Comparison of ENCODE assay signal across 8 cellular contexts in the genomic region with DNA sequence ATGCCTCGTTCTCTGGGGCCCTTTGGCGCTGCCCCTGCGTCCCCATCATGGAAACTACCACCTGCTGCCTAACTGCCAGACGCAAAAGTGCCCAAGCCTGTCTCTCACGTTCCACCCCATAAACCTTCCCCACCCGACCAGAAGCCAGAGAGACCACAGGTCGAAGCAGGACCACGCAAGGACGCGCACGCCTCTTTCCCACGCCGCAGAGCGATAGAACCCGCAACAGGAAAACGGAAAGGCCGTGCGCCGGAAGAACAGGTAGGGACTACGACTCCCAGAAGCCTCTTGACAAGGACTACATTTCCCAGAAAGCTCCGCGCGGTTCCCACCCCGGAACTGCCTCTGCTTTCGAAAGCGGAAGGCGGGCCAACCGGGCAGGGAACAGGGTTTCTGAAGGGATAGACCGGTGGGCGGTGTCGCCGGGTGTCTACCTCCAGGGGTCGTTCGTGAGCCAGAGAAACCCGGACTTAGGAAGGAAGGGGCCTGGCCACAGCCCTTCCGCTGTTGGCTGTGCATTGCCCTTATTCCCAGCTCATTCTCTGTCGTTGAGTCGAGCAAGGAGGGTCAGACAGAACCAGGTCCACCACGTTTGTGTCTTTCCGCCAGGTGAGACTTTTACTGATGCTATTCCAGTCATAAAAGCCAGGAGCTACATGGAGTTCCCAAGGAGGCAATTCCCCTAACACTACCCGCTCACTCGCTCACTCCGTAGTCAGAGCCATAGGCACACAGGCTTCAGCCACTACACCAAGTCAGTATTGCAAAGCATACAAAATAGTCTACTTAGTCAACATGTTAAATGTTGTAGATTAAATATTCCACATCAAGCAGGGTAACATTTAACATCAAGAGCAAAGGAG. TPM values are rescaled to one million over a fixed set of nuclear protein-coding genes. Genes with fewer than 3 reads are reported as not detected.
A peak's percentile ranks its signal among the peaks of the same experiment; 100 is the strongest.
DNase-seq lines count a peak whose midpoint lies in the region; ATAC-seq and TF ChIP-seq lines count a peak whose summit lies in the region.

No MANE protein-coding gene starts in this region.

- ATAC-seq in GM18907 (IDR thresholded peaks at IDR 0.05; ENCODE audit: unreplicated experiment) (peak; percentile 99), HG03159 (IDR thresholded peaks at IDR 0.05; ENCODE audit: unreplicated experiment) (peak; percentile 99), WTC11 (peak; percentile 94)

- H3K27ac Mint-ChIP-seq in WTC11, result peak overlapping the region; percentile 87

- peaks cover 4% of the 10 kb centered on the region for H3K9me3 Mint-ChIP-seq in WTC11

- peak; percentile 82 for TF ChIP-seq CTCF in AG09309 (IDR thresholded peaks at IDR 0.05; ENCODE audit: control insufficient read depth, insufficient read depth, low read depth, low read length, missing control alignments)
- TF ChIP-seq CTCF in WTC11 (IDR thresholded peaks at IDR 0.05), result peak; percentile 43

- POLR2A ChIA-PET in WTC11 (lab: Charles Lee), result interaction anchor here (0.6 to 1.2 kb wide), 3 partner anchors 57 to 479 kb away, joined by 3 to 4 read pairs (median 4); a partner anchor contains a TSS

- peaks cover 22% of the 10 kb centered on the region for H3K4me1 Mint-ChIP-seq in WTC11

- peaks cover 21% of the 10 kb centered on the region for H3K27me3 Mint-ChIP-seq in WTC11 (ENCODE audit: low read depth)

- DNase-seq in AG09309 (ENCODE audit: low read depth), result peak; percentile 91
- DNase-seq in NCI-H2227 (lab: John Stamatoyannopoulos, UW; ENCODE audit: unreplicated experiment), result peak; percentile 95
- peak; percentile 100 for DNase-seq in WTC11 (ENCODE audit: low spot score)
- peak; percentile 97 for DNase-seq in central memory CD4-positive, alpha-beta T cell
- DNase-seq in iris pigment epithelial cell (ENCODE audit: low read depth), result peak; percentile 98
- peak; percentile 96 for DNase-seq in stimulated activated CD4-positive, alpha-beta T cell treated with anti-CD3 and anti-CD28 coated beads, Interleukin-12 subunit alpha, Interleukin-12 subunit beta, amount 100 ng/mL, for 4 hours

- no peaks in the 10 kb centered on the region for H3K36me3 Mint-ChIP-seq in WTC11

- H3K4me3 Mint-ChIP-seq in WTC11, result peak overlapping the region; percentile 94

- H3K4me3 ChIP-seq in AG09309 (ENCODE audit: control insufficient read depth, low read depth, low read length), result peak overlapping the region; percentile 80

- CTCF ChIA-PET in WTC11 (lab: Charles Lee), result interaction anchor here (0.6 to 5.5 kb wide), 39 partner anchors 9 to 333 kb away, joined by 3 to 119 read pairs (median 5); a partner anchor contains a TSS

TF ChIP-seq in WTC11, 78 proteins besides CTCF, POLR2A, EP300 and RAD21 (continues in another document):
- TF ChIP-seq RORB (CRISPR knock-in tag; IDR thresholded peaks at IDR 0.05) (no peak), CREM (CRISPR knock-in tag; IDR thresholded peaks at IDR 0.05) (peak; percentile 28; the same call in 1 of the 2 replicates), JAZF1 (CRISPR knock-in tag; IDR thresholded peaks at IDR 0.05) (no peak), ZNF423 (CRISPR knock-in tag; IDR thresholded peaks at IDR 0.05) (peak; percentile 54; the same call in 1 of the 2 replicates), SMAD3 (CRISPR knock-in tag; IDR thresholded peaks at IDR 0.05; ENCODE audit: borderline replicate concordance) (peak; percentile 53; the same call in 1 of the 2 replicates), HMGA2 (CRISPR knock-in tag; IDR thresholded peaks at IDR 0.05) (0 out of 2 replicates have a peak, but pooled peaks have one; percentile 5), ESRRA (CRISPR knock-in tag; IDR thresholded peaks at IDR 0.05; ENCODE audit: borderline replicate concordance) (0 out of 2 replicates have a peak, but pooled peaks have one; percentile 37)
- TF ChIP-seq, protein P1, sequence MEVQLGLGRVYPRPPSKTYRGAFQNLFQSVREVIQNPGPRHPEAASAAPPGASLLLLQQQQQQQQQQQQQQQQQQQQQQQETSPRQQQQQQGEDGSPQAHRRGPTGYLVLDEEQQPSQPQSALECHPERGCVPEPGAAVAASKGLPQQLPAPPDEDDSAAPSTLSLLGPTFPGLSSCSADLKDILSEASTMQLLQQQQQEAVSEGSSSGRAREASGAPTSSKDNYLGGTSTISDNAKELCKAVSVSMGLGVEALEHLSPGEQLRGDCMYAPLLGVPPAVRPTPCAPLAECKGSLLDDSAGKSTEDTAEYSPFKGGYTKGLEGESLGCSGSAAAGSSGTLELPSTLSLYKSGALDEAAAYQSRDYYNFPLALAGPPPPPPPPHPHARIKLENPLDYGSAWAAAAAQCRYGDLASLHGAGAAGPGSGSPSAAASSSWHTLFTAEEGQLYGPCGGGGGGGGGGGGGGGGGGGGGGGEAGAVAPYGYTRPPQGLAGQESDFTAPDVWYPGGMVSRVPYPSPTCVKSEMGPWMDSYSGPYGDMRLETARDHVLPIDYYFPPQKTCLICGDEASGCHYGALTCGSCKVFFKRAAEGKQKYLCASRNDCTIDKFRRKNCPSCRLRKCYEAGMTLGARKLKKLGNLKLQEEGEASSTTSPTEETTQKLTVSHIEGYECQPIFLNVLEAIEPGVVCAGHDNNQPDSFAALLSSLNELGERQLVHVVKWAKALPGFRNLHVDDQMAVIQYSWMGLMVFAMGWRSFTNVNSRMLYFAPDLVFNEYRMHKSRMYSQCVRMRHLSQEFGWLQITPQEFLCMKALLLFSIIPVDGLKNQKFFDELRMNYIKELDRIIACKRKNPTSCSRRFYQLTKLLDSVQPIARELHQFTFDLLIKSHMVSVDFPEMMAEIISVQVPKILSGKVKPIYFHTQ (CRISPR knock-in tag; IDR thresholded peaks at IDR 0.05), result no peak
- TF ChIP-seq, protein P2, sequence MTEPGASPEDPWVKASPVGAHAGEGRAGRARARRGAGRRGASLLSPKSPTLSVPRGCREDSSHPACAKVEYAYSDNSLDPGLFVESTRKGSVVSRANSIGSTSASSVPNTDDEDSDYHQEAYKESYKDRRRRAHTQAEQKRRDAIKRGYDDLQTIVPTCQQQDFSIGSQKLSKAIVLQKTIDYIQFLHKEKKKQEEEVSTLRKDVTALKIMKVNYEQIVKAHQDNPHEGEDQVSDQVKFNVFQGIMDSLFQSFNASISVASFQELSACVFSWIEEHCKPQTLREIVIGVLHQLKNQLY (CRISPR knock-in tag; IDR thresholded peaks at IDR 0.05), result no peak
- TF ChIP-seq, protein P3, sequence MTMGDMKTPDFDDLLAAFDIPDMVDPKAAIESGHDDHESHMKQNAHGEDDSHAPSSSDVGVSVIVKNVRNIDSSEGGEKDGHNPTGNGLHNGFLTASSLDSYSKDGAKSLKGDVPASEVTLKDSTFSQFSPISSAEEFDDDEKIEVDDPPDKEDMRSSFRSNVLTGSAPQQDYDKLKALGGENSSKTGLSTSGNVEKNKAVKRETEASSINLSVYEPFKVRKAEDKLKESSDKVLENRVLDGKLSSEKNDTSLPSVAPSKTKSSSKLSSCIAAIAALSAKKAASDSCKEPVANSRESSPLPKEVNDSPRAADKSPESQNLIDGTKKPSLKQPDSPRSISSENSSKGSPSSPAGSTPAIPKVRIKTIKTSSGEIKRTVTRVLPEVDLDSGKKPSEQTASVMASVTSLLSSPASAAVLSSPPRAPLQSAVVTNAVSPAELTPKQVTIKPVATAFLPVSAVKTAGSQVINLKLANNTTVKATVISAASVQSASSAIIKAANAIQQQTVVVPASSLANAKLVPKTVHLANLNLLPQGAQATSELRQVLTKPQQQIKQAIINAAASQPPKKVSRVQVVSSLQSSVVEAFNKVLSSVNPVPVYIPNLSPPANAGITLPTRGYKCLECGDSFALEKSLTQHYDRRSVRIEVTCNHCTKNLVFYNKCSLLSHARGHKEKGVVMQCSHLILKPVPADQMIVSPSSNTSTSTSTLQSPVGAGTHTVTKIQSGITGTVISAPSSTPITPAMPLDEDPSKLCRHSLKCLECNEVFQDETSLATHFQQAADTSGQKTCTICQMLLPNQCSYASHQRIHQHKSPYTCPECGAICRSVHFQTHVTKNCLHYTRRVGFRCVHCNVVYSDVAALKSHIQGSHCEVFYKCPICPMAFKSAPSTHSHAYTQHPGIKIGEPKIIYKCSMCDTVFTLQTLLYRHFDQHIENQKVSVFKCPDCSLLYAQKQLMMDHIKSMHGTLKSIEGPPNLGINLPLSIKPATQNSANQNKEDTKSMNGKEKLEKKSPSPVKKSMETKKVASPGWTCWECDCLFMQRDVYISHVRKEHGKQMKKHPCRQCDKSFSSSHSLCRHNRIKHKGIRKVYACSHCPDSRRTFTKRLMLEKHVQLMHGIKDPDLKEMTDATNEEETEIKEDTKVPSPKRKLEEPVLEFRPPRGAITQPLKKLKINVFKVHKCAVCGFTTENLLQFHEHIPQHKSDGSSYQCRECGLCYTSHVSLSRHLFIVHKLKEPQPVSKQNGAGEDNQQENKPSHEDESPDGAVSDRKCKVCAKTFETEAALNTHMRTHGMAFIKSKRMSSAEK (CRISPR knock-in tag; IDR thresholded peaks at IDR 0.05; ENCODE audit: borderline replicate concordance), result no peak
- TF ChIP-seq, protein P4, sequence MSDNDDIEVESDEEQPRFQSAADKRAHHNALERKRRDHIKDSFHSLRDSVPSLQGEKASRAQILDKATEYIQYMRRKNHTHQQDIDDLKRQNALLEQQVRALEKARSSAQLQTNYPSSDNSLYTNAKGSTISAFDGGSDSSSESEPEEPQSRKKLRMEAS (CRISPR knock-in tag; IDR thresholded peaks at IDR 0.05), result peak; percentile 77; the same call in 1 of the 2 replicates
- TF ChIP-seq, protein P5, sequence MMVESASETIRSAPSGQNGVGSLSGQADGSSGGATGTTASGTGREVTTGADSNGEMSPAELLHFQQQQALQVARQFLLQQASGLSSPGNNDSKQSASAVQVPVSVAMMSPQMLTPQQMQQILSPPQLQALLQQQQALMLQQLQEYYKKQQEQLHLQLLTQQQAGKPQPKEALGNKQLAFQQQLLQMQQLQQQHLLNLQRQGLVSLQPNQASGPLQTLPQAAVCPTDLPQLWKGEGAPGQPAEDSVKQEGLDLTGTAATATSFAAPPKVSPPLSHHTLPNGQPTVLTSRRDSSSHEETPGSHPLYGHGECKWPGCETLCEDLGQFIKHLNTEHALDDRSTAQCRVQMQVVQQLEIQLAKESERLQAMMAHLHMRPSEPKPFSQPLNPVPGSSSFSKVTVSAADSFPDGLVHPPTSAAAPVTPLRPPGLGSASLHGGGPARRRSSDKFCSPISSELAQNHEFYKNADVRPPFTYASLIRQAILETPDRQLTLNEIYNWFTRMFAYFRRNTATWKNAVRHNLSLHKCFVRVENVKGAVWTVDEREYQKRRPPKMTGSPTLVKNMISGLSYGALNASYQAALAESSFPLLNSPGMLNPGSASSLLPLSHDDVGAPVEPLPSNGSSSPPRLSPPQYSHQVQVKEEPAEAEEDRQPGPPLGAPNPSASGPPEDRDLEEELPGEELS (CRISPR knock-in tag; IDR thresholded peaks at IDR 0.05), result peak; percentile 36; the same call in 1 of the 2 replicates
- TF ChIP-seq, protein P6, sequence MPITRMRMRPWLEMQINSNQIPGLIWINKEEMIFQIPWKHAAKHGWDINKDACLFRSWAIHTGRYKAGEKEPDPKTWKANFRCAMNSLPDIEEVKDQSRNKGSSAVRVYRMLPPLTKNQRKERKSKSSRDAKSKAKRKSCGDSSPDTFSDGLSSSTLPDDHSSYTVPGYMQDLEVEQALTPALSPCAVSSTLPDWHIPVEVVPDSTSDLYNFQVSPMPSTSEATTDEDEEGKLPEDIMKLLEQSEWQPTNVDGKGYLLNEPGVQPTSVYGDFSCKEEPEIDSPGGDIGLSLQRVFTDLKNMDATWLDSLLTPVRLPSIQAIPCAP (CRISPR knock-in tag; IDR thresholded peaks at IDR 0.05), result no peak

RNA-seq across cellular contexts. Expression of a gene that starts 56.6 kb away (rescaled TPM):
- total RNA-seq in WTC11 (2021), result 10.5 to 12.3 TPM (median 11.6 TPM) in 3 replicates

Comparison
In these comparisons a context has a peak if more than half of its experiments do, and no peak if none do; other contexts are left out.
1. Peak in every context shown above with its lines: DNase-seq, ATAC-seq and H3K4me3 ChIP-seq.